11 cellular contexts compared by ENCODE assay signal in the genomic region with DNA sequence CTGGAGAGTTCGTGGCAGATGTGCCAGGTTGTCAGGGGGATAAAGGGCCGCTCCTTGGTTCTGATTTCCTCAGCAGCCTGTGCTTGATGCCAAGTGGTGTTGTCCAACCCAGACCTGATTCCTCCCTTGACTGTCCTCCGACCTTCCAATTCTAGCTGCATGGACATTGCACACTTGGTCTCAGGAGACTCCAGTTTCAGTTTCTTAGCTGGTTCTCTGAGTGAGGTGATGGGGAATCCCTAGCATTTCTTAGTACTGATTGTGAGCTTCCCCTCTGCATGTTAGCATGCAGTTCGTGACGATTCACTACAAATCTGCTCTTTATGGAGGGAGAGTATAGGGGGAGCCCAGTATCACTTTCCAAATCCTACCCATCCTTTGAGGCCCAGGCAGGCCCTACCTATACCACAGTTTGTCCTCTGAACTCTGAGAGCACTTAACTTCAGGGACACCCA. TPM values are rescaled to one million over a fixed set of nuclear protein-coding genes. Genes with fewer than 3 reads are reported as not detected.
DNase-seq lines count a peak whose midpoint lies in the region; ATAC-seq and TF ChIP-seq lines count a peak whose summit lies in the region.
"Had no signal": no experiment of that assay in that cellular context is flagged by ENCODE, and none has a peak within 500 bp of the region (broad histone marks: within the 10 kb centered on the region; RNA-seq: fewer than 3 reads in every experiment).

No MANE protein-coding gene starts in this region.

- peaks cover 0 to 10% (median 0%) of the 10 kb centered on the region in 4 donors for H3K4me1 ChIP-seq in stomach

- peaks cover 43% of the 10 kb centered on the region for H3K4me1 Mint-ChIP-seq in central memory CD8-positive, alpha-beta T cell
- H3K4me1 Mint-ChIP-seq: brain had no signal

- peaks cover 5% of the 10 kb centered on the region for H3K36me3 Mint-ChIP-seq in central memory CD8-positive, alpha-beta T cell (ENCODE audit: insufficient read depth)
- H3K36me3 Mint-ChIP-seq: brain had no signal

- no peak overlapping the region for H3K4me3 ChIP-seq in stomach

- H3K27me3 Mint-ChIP-seq in central memory CD8-positive, alpha-beta T cell = no peaks in the 10 kb centered on the region

- peak; percentile 50 for DNase-seq in GM13976 (ENCODE audit: low spot score)
- DNase-seq in central memory CD8-positive, alpha-beta T cell (ENCODE audit: low spot score in 2 of 2) = no peak
- no peak for DNase-seq in RKO (ENCODE audit: low spot score)
- DNase-seq in AG08396 (ENCODE audit: low spot score) = no peak
- no peak for DNase-seq in HT-29 (ENCODE audit: low spot score)
- DNase-seq in stomach = no peak
- DNase-seq: activated CD4-positive, alpha-beta T cell treated with anti-CD3 and anti-CD28 coated beads, Interleukin-2, amount 50 U/mL, for 4 hours; SIG-M5 had no signal

- TF ChIP-seq EP300 in stomach (IDR thresholded peaks at IDR 0.05) = no peak

- H3K36me3 ChIP-seq in stomach = no peaks in the 10 kb centered on the region

- peak; percentile 67 for ATAC-seq in GM21360 (IDR thresholded peaks at IDR 0.05; ENCODE audit: unreplicated experiment)
- peak; percentile 58 for ATAC-seq in HG03280 (IDR thresholded peaks at IDR 0.05; ENCODE audit: unreplicated experiment)
- ATAC-seq in central memory CD8-positive, alpha-beta T cell (replicated peaks; ENCODE audit: extremely low read depth, poor library complexity, severe bottlenecking) = peak; percentile 23

- peaks cover 0 to 20% (median 8%) of the 10 kb centered on the region in 4 donors for H3K9me3 ChIP-seq in stomach

- H3K9me3 Mint-ChIP-seq in central memory CD8-positive, alpha-beta T cell = peaks cover 7% of the 10 kb centered on the region

- 74 to 88% (median 81%) methylated on average over 5 of the region's 5 CpGs for WGBS in stomach, 5 donors

- no peak overlapping the region for H3K4me3 Mint-ChIP-seq in central memory CD8-positive, alpha-beta T cell
- H3K4me3 Mint-ChIP-seq: brain had no signal

- H3K27ac Mint-ChIP-seq in central memory CD8-positive, alpha-beta T cell (ENCODE audit: low read depth) = no peak overlapping the region
- H3K27ac Mint-ChIP-seq: brain had no signal

- no peaks in the 10 kb centered on the region for H3K27me3 ChIP-seq in stomach

- no peak overlapping the region for H3K27ac ChIP-seq in stomach

- TF ChIP-seq CTCF in GM13976 (IDR thresholded peaks at IDR 0.05; ENCODE audit: borderline replicate concordance, control extremely low read depth, extremely low read depth, insufficient read depth, missing control alignments) (no peak), stomach (IDR thresholded peaks at IDR 0.05) (no peak)

- in situ Hi-C loops in GM13976 (cut with MboI; ENCODE audit: low sequenced_read_pairs, unreplicated experiment) = no loop called here

- intact Hi-C loops in stomach (cut with DNase I; ENCODE audit: low total_unique reads) = no loop called here

- TF ChIP-seq POLR2A in stomach (IDR thresholded peaks at IDR 0.05) = no peak

RNA-seq across cellular contexts. Expression of gene CCR7, which starts 12.4 kb away (rescaled TPM):
- total RNA-seq in HT-29 (2014; rRNA removed; shearing (Covaris generic)) = not detected in 2 replicates
- total RNA-seq in stomach = 1 to 10 TPM in 1 of 5 donors, not detected in 4; 3.1 TPM
- polyA plus RNA-seq in stomach = 1 to 10 TPM in 1 of 3 donors, under 1 TPM in 1, not detected in 1; 0.92 to 1.4 TPM
